21 cellular contexts compared by ENCODE assay signal in the genomic region with DNA sequence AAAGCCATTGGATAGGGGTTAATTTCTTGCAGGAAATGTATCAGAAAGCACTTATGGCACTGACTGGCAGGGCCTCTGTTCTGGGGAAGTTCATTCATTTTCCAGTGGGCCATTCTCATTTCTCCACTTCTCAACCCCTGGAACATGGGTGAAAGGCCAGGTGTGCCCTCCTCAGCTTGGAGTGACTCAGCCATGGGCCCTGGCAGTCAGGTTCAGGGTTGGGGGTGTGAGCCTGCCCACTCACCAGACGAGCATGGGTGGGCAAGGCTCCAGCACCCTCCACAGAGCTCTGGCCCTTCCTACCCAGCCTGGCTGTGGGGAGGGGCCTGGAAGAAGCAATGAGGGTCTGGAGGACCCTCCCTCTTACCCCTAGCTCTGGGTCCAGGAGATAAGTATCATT.
DNase-seq lines count a peak whose midpoint lies in the region; ATAC-seq, FAIRE-seq and TF ChIP-seq lines count a peak whose summit lies in the region.
"Had no signal": no experiment of that assay in that cellular context is flagged by ENCODE, and none has a peak within 500 bp of the region (broad histone marks: within the 10 kb centered on the region; RNA-seq: fewer than 3 reads in every experiment).

No MANE protein-coding gene starts in this region.

- no peak for TF ChIP-seq EP300 in K562 (IDR thresholded peaks at IDR 0.05; ENCODE audit: low read length)

- no peaks in the 10 kb centered on the region for H3K36me3 ChIP-seq in HCT116 (ENCODE audit: control insufficient read depth in 1 of 2, insufficient read depth in 2 of 2, low read length in 2 of 2)
- H3K36me3 ChIP-seq in K562 (ENCODE audit: control insufficient read depth, insufficient read depth, low read length): no peaks in the 10 kb centered on the region
- H3K36me3 ChIP-seq in mucosa of rectum (ENCODE audit: control insufficient read depth in 2 of 2, insufficient read depth in 2 of 2, low read length in 2 of 2): no peaks in the 10 kb centered on the region
- H3K36me3 ChIP-seq: upper lobe of left lung had no signal

- H3K9me3 ChIP-seq in HCT116 (ENCODE audit: control insufficient read depth in 1 of 2, insufficient read depth in 1 of 2, low read depth in 1 of 2, low read length in 2 of 2) (no peaks in the 10 kb centered on the region), K562 (replicated peaks; ENCODE audit: control insufficient read depth, insufficient read depth, low read depth, low read length) (no peaks in the 10 kb centered on the region), mucosa of rectum (ENCODE audit: control insufficient read depth in 2 of 2, low read length in 2 of 2) (no peaks in the 10 kb centered on the region)
- H3K9me3 ChIP-seq: upper lobe of left lung had no signal

- TF ChIP-seq CTCF in HCT116 (IDR thresholded peaks at IDR 0.05 in 2 of 3, conservative IDR thresholded peaks at IDR 0.05 in 1 of 3; ENCODE audit: borderline replicate concordance in 1 of 3, insufficient read depth in 1 of 3, low read depth in 2 of 3, low read length in 2 of 3) (no peak), K562 (IDR thresholded peaks at IDR 0.05 in 2 of 3, conservative IDR thresholded peaks at IDR 0.05 in 1 of 3; ENCODE audit: insufficient read depth in 2 of 3, low read depth in 1 of 3, low read length in 3 of 3) (no peak), type B pancreatic cell (conservative IDR thresholded peaks at IDR 0.05) (no peak)

- H4K20me1 ChIP-seq in HCT116 (ENCODE audit: insufficient read depth) (no peaks in the 10 kb centered on the region), K562 (replicated peaks; ENCODE audit: control insufficient read depth, insufficient read depth, low read length) (no peaks in the 10 kb centered on the region)

- RAD21 ChIA-PET in HCT116 (lab: Charles Lee; ENCODE audit: low non-redundant PET in 1 of 2, low total read pairs in 2 of 2, uncharacterized antibody in 2 of 2, unreplicated experiment in 2 of 2): no interaction called here

- H3K9ac ChIP-seq in HCT116 (ENCODE audit: low read length) (no peak overlapping the region), K562 (ENCODE audit: insufficient read depth in 1 of 2, low read depth in 2 of 2, low read length in 2 of 2) (no peak overlapping the region), mucosa of rectum (ENCODE audit: low read depth in 1 of 2, low read length in 2 of 2) (no peak overlapping the region)

- no peak overlapping the region for H3K4me3 Mint-ChIP-seq in type B pancreatic cell
- H3K4me3 Mint-ChIP-seq: CD4-positive, CD25-positive, alpha-beta regulatory T cell; nephron; stimulated activated naive CD8-positive, alpha-beta T cell treated with anti-CD3 and anti-CD28 coated beads, Interleukin-15, amount 100 ng/mL, for 72 hours had no signal

- H3K9me1 ChIP-seq in K562 (ENCODE audit: control insufficient read depth, insufficient read depth, low read length): no peaks in the 10 kb centered on the region

- TF ChIP-seq RAD21 in HCT116 (IDR thresholded peaks at IDR 0.05; ENCODE audit: low read depth) (no peak), K562 (CRISPR knock-in tag; conservative IDR thresholded peaks at IDR 0.05 in 1 of 2, IDR thresholded peaks at IDR 0.05 in 1 of 2) (no peak)

- H3K79me2 ChIP-seq in HCT116 (ENCODE audit: insufficient read depth, low read length): no peaks in the 10 kb centered on the region
- H3K79me2 ChIP-seq in K562 (ENCODE audit: control insufficient read depth, insufficient read depth, low read length): no peaks in the 10 kb centered on the region

- peaks cover 26% of the 10 kb centered on the region for H3K4me1 Mint-ChIP-seq in type B pancreatic cell (ENCODE audit: unreplicated experiment)
- H3K4me1 Mint-ChIP-seq: CD4-positive, CD25-positive, alpha-beta regulatory T cell; stimulated activated naive CD8-positive, alpha-beta T cell treated with anti-CD3 and anti-CD28 coated beads, Interleukin-15, amount 100 ng/mL, for 72 hours had no signal

- H3K9me3 Mint-ChIP-seq in type B pancreatic cell: no peaks in the 10 kb centered on the region
- H3K9me3 Mint-ChIP-seq: CD4-positive, CD25-positive, alpha-beta regulatory T cell; nephron; stimulated activated naive CD8-positive, alpha-beta T cell treated with anti-CD3 and anti-CD28 coated beads, Interleukin-15, amount 100 ng/mL, for 72 hours had no signal

- no peak for DNase-seq in HCT116 (ENCODE audit: low read depth, low spot score)
- no peak for DNase-seq in K562 (ENCODE audit: extremely low read depth in 1 of 4, low spot score in 3 of 4)
- peak; percentile 43 for DNase-seq in type B pancreatic cell (ENCODE audit: extremely low spot score, unreplicated experiment)
- DNase-seq in HCEC 1CT: no peak
- no peak for DNase-seq in SKM-1 treated with dmso at 0.1 percent for 144 hours (lab: John Stamatoyannopoulos, UW; ENCODE audit: unreplicated experiment)
- DNase-seq in NCI-H1436 treated with DMSO at 0.1 percent for 48 hours (lab: John Stamatoyannopoulos, UW): no peak
- DNase-seq: activated CD4-positive, alpha-beta T cell treated with anti-CD3 and anti-CD28 coated beads for 1 hour; activated T-cell treated with anti-CD3 and anti-CD28 coated beads, Interleukin-2, amount 50 U/mL, for 1 hour; CD4-positive, CD25-positive, alpha-beta regulatory T cell; GF-D8; head of caudate nucleus; midbrain; MV-4-11; NCI-H187; Right ventricle myocardium superior; stimulated activated naive CD8-positive, alpha-beta T cell treated with anti-CD3 and anti-CD28 coated beads, Interleukin-15, amount 100 ng/mL, for 72 hours; upper lobe of left lung had no signal

- intact Hi-C loops in HCT116 (cut with micrococcal nuclease) (no loop called here), K562 (cut with micrococcal nuclease) (no loop called here)

- TF ChIP-seq POLR2A in HCT116 (IDR thresholded peaks at IDR 0.05; ENCODE audit: borderline replicate concordance, extremely low read depth, insufficient read depth, insufficient read length): no peak
- TF ChIP-seq POLR2A in K562 (conservative IDR thresholded peaks at IDR 0.05): no peak

- H3K27me3 Mint-ChIP-seq in type B pancreatic cell: no peaks in the 10 kb centered on the region
- H3K27me3 Mint-ChIP-seq: stimulated activated naive CD8-positive, alpha-beta T cell treated with anti-CD3 and anti-CD28 coated beads, Interleukin-15, amount 100 ng/mL, for 72 hours had no signal

- FAIRE-seq in K562 (lab: Jason Lieb, UNC): no peak
- FAIRE-seq: colon, endometrium had no signal

- no peak overlapping the region for H3K27ac Mint-ChIP-seq in type B pancreatic cell
- H3K27ac Mint-ChIP-seq: CD4-positive, CD25-positive, alpha-beta regulatory T cell; nephron had no signal

- H2AFZ ChIP-seq in HCT116 (ENCODE audit: low read depth, low read length, poor library complexity, severe bottlenecking) (no peak overlapping the region), K562 (ENCODE audit: low read depth, low read length) (no peak overlapping the region)

- BruUV-seq in HCT116 (replicated peaks; lab: Mats Ljungman, UMichigan): no TSS peak
- no TSS peak for BruUV-seq in K562 (replicated peaks; lab: Mats Ljungman, UMichigan)

- CTCF ChIA-PET in HCT116 (lab: Charles Lee): interaction anchor here (3.0 kb wide), 1 partner anchor 22 kb away, joined by 11 read pairs; no protein-coding TSS in a partner anchor
- CTCF ChIA-PET in K562 (lab: Yijun Ruan, JAX; ENCODE audit: low intra/inter-chr PET ratio): no interaction called here

- POLR2A ChIA-PET in HCT116 (lab: Charles Lee): no interaction called here
- POLR2A ChIA-PET in K562 (lab: Yijun Ruan, JAX): interaction anchor here (0.6 to 4.3 kb wide), 2 partner anchors 14 to 459 kb away, joined by 4 to 27 read pairs; no protein-coding TSS in a partner anchor

- H3K9me2 ChIP-seq in HCT116 (ENCODE audit: insufficient read depth): no peaks in the 10 kb centered on the region

- H3K4me1 ChIP-seq in HCT116 (ENCODE audit: control insufficient read depth in 1 of 2, insufficient read depth in 2 of 2, low read length in 2 of 2): peaks cover 22 to 40% of the 10 kb centered on the region in 2 experiments
- H3K4me1 ChIP-seq in K562 (replicated peaks in 1 of 2; ENCODE audit: control insufficient read depth in 2 of 2, insufficient read depth in 2 of 2, low read length in 2 of 2): 0 out of 5 replicates have a peak, but pooled peaks cover 0 to 2% of the 10 kb centered on the region in 2 experiments
- peaks cover 16 to 19% of the 10 kb centered on the region in 2 donors for H3K4me1 ChIP-seq in mucosa of rectum (ENCODE audit: control insufficient read depth in 2 of 2, insufficient read depth in 2 of 2, low read length in 2 of 2)
- H3K4me1 ChIP-seq: upper lobe of left lung had no signal

- in situ Hi-C loops in K562 (cut with MboI): no loop called here

- H3K4me3 ChIP-seq in HCT116 (replicated peaks in 1 of 2; ENCODE audit: low read depth in 1 of 2, low read length in 2 of 2) (peak overlapping the region in 1 of 2 experiments; percentile 5; a peak in 1 of 4 replicates), K562 (no peak overlapping the region), mucosa of rectum (ENCODE audit: low read length in 2 of 2) (no peak overlapping the region)
- H3K4me3 ChIP-seq: upper lobe of left lung had no signal

- peaks cover 4% of the 10 kb centered on the region for H3K36me3 Mint-ChIP-seq in type B pancreatic cell
- H3K36me3 Mint-ChIP-seq: CD4-positive, CD25-positive, alpha-beta regulatory T cell had no signal

- no peak overlapping the region; the same call in 1 of the 2 replicates for H3K27ac ChIP-seq in HCT116 (ENCODE audit: low read depth, low read length)
- H3K27ac ChIP-seq in K562 (ENCODE audit: extremely low read depth, low read depth, low read length): no peak overlapping the region
- H3K27ac ChIP-seq in mucosa of rectum (ENCODE audit: low read depth in 2 of 2, low read length in 2 of 2): peak overlapping the region; percentile 16 to 19
- H3K27ac ChIP-seq: upper lobe of left lung had no signal

- WGBS in K562 (ENCODE audit: insufficient coverage, low coverage, missing lambda C conversion rate): 20% methylated on average over 1 of the region's 1 CpG

- peak; percentile 16 for ATAC-seq in HCT116
- ATAC-seq in K562: no peak
- ATAC-seq: stimulated activated naive CD8-positive, alpha-beta T cell treated with anti-CD3 and anti-CD28 coated beads, Interleukin-15, amount 100 ng/mL, for 72 hours had no signal

- H3K27me3 ChIP-seq in HCT116 (ENCODE audit: insufficient read depth, low read length) (no peaks in the 10 kb centered on the region), K562 (ENCODE audit: control insufficient read depth in 2 of 2, insufficient read depth in 2 of 2, low read length in 2 of 2) (peaks cover 6 to 38% of the 10 kb centered on the region in 2 experiments; a peak in 4 of 5 replicates), mucosa of rectum (ENCODE audit: control insufficient read depth in 2 of 2, insufficient read depth in 2 of 2, low read length in 2 of 2) (no peaks in the 10 kb centered on the region)
- H3K27me3 ChIP-seq: upper lobe of left lung had no signal

- H3K4me2 ChIP-seq in HCT116 (ENCODE audit: low read length): peak overlapping the region; percentile 55
- no peak overlapping the region for H3K4me2 ChIP-seq in K562 (ENCODE audit: insufficient read depth, low read length)

TF ChIP-seq in K562, 482 proteins besides CTCF, POLR2A, EP300 and RAD21 (continues in another document):
- TF ChIP-seq SIRT6 (IDR thresholded peaks at IDR 0.05; ENCODE audit: low read depth, low read length): no peak

Comparison
In these comparisons a context has a peak if more than half of its experiments do, and no peak if none do; other contexts are left out.
1. H3K27ac ChIP-seq: peak in mucosa of rectum (2 of 2); none in HCT116 (single experiment) and K562 (single experiment).